Comparison of ENCODE assay signal across 8 cellular contexts in the genomic region with DNA sequence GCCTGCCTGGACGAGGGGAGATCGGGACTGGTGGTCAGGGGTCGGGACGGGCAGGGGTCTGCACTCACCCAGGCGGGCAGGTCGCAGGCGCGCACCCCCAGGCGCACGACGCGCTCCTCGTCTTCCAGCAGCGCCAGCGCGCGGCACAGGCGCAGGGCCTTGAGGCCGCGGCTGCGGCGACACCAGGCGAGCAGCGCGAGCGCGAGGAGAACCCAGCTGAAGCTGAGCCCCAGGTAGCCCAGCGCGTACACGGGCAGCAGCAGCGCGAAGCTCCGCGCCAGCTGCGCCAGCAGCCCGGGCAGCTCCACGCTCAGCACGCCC. TPM values are rescaled to one million over a fixed set of nuclear protein-coding genes. Genes with fewer than 3 reads are reported as not detected.
DNase-seq lines count a peak whose midpoint lies in the region; ATAC-seq and TF ChIP-seq lines count a peak whose summit lies in the region.

No MANE protein-coding gene starts in this region.

- peaks cover 14% of the 10 kb centered on the region for H3K4me1 ChIP-seq in smooth muscle cell (ENCODE audit: low read depth)

- peaks cover 47% of the 10 kb centered on the region for H4K20me1 ChIP-seq in smooth muscle cell (ENCODE audit: low read depth)

- in situ Hi-C loops in G401 (cut with HindIII; ENCODE audit: low sequenced_read_pairs) = no loop called here
- in situ Hi-C loops in T47D (cut with HindIII; ENCODE audit: low pct_unique_long_range_greater_than_20kb, low sequenced_read_pairs) = no loop called here

- H3K79me2 ChIP-seq in smooth muscle cell (ENCODE audit: low read depth) = peaks cover 50% of the 10 kb centered on the region

- TF ChIP-seq CTCF in smooth muscle cell (IDR thresholded peaks at IDR 0.05; ENCODE audit: borderline replicate concordance, insufficient read depth, poor library complexity, severe bottlenecking) = no peak

- H3K9me3 ChIP-seq in smooth muscle cell (replicated peaks; ENCODE audit: low read depth) = no peaks in the 10 kb centered on the region

- no peaks in the 10 kb centered on the region for H3K36me3 ChIP-seq in smooth muscle cell (ENCODE audit: low read depth)

- H3K4me3 ChIP-seq in smooth muscle cell = peak overlapping the region; percentile 92

- peaks cover 3% of the 10 kb centered on the region for H3F3A ChIP-seq in smooth muscle cell (ENCODE audit: low read depth)

- H3K27me3 ChIP-seq in smooth muscle cell (ENCODE audit: low read depth) = no peaks in the 10 kb centered on the region

- H2AFZ ChIP-seq in smooth muscle cell (ENCODE audit: low read depth) = no peak overlapping the region

- peak; percentile 56 for ATAC-seq in GM21390 (IDR thresholded peaks at IDR 0.05; ENCODE audit: unreplicated experiment)

- DNase-seq in G401 (ENCODE audit: low spot score) = peak; percentile 52
- peak; percentile 48 for DNase-seq in HPDE6-E6E7 (ENCODE audit: extremely low spot score)
- DNase-seq in SK-N-DZ (ENCODE audit: low spot score) = peak; percentile 69
- DNase-seq in T47D (ENCODE audit: low read depth in 1 of 2, low spot score in 1 of 2) = peak; percentile 53 to 81
- DNase-seq in iris pigment epithelial cell (ENCODE audit: low read depth) = peak; percentile 91
- DNase-seq in smooth muscle cell (lab: John Stamatoyannopoulos, UW; ENCODE audit: unreplicated experiment) = no peak
- DNase-seq in NOMO-1 treated with DMSO at 0.1 percent for 48 hours (lab: John Stamatoyannopoulos, UW; ENCODE audit: unreplicated experiment) = no peak

- peak overlapping the region; percentile 82 for H3K4me2 ChIP-seq in smooth muscle cell

- H3K27ac ChIP-seq in smooth muscle cell (ENCODE audit: low read depth) = peak overlapping the region; percentile 99

- 5% methylated on average over 8 of the region's 38 CpGs for WGBS in smooth muscle cell (ENCODE audit: low lambda C conversion rate)

- H3K9ac ChIP-seq in smooth muscle cell (ENCODE audit: low read depth) = peak overlapping the region; percentile 92

RNA-seq across cellular contexts. Expression of a gene that starts 0.3 kb away (rescaled TPM):
- total RNA-seq in G401 (2014; rRNA removed; shearing (Covaris generic)) = 26.6 and 34.8 TPM in 2 replicates
- 33.9 and 42.8 TPM in 2 replicates for polyA plus RNA-seq in SK-N-DZ (2014; cell fraction: cytosol; rRNA removed)
- 19.8 and 21.4 TPM in 2 replicates for polyA plus RNA-seq in SK-N-DZ (2014; cell fraction: nucleus; rRNA removed)
- total RNA-seq in smooth muscle cell = 69.4 and 71.1 TPM in 2 replicates
- polyA plus RNA-seq in smooth muscle cell = 27.9 and 33.8 TPM in 2 replicates

RNA-seq across cellular contexts. Expression of a gene that starts 27.4 kb away (rescaled TPM):
- 1.6 and 10.6 TPM in 2 replicates for total RNA-seq in G401 (2014; rRNA removed; shearing (Covaris generic))
- 3.9 and 4.9 TPM in 2 replicates for polyA plus RNA-seq in SK-N-DZ (2014; cell fraction: cytosol; rRNA removed)
- polyA plus RNA-seq in SK-N-DZ (2014; cell fraction: nucleus; rRNA removed) = 9.2 and 20.0 TPM in 2 replicates
- total RNA-seq in smooth muscle cell = 10.3 and 11.0 TPM in 2 replicates
- polyA plus RNA-seq in smooth muscle cell = 29.2 and 50.0 TPM in 2 replicates

Comparison
In these comparisons a context has a peak if more than half of its experiments do, and no peak if none do; other contexts are left out.
1. DNase-seq: peak in G401 (single experiment), HPDE6-E6E7 (single experiment), SK-N-DZ (single experiment), T47D (2 of 2) and iris pigment epithelial cell (single experiment); none in smooth muscle cell (single experiment) and NOMO-1 treated with DMSO at 0.1 percent for 48 hours (single experiment).